In genomic region chr9:18352716-18353115, GRCh38 we compare ENCODE assay signal across 19 cellular contexts.
"Had no signal": no experiment of that assay in that cellular context is flagged by ENCODE, and none has a peak within 500 bp of the region (broad histone marks: within the 10 kb centered on the region; RNA-seq: fewer than 3 reads in every experiment).

No MANE protein-coding gene starts in this region.

- H3K4me3 Mint-ChIP-seq: effector memory CD8-positive, alpha-beta T cell; natural killer cell; neural crest cell; stimulated activated effector memory CD8-positive, alpha-beta T cell treated with anti-CD3 and anti-CD28 coated beads, Interleukin-12 subunit alpha, Interleukin-12 subunit beta, amount 100 ng/mL, for 72 hours; type B pancreatic cell had no signal

- H3K27ac Mint-ChIP-seq: effector memory CD8-positive, alpha-beta T cell; natural killer cell; stimulated activated effector memory CD8-positive, alpha-beta T cell treated with anti-CD3 and anti-CD28 coated beads, Interleukin-12 subunit alpha, Interleukin-12 subunit beta, amount 100 ng/mL, for 72 hours; type B pancreatic cell had no signal

- H3K4me1 Mint-ChIP-seq: natural killer cell; stimulated activated effector memory CD8-positive, alpha-beta T cell treated with anti-CD3 and anti-CD28 coated beads, Interleukin-12 subunit alpha, Interleukin-12 subunit beta, amount 100 ng/mL, for 72 hours had no signal

- H3K27me3 Mint-ChIP-seq: effector memory CD8-positive, alpha-beta T cell; type B pancreatic cell had no signal

- DNase-seq: cerebellar nuclear complex; cortex of kidney; effector memory CD8-positive, alpha-beta T cell; head of caudate nucleus; left cardiac atrium; left ventricle myocardium inferior; lower lobe of right lung; natural killer cell; right cardiac atrium; sigmoid colon; stimulated activated CD4-positive, alpha-beta T cell treated with anti-CD3 and anti-CD28 coated beads, Interleukin-2, amount 100 ng/mL, for 24 hours; stimulated activated CD4-positive, alpha-beta T cell treated with anti-CD3 and anti-CD28 coated beads, Interleukin-4, amount 100 ng/mL, for 24 hours; stimulated activated naive CD4-positive, alpha-beta T cell treated with Interleukin-2 at 50 U/mL for 16 hours; substantia nigra; testis; tibial artery had no signal

- H3K9me3 Mint-ChIP-seq: effector memory CD8-positive, alpha-beta T cell; neural crest cell; stimulated activated effector memory CD8-positive, alpha-beta T cell treated with anti-CD3 and anti-CD28 coated beads, Interleukin-12 subunit alpha, Interleukin-12 subunit beta, amount 100 ng/mL, for 72 hours; type B pancreatic cell had no signal

- ATAC-seq: effector memory CD8-positive, alpha-beta T cell; left cardiac atrium; lower lobe of right lung; natural killer cell; right cardiac atrium; stimulated activated effector memory CD8-positive, alpha-beta T cell treated with anti-CD3 and anti-CD28 coated beads, Interleukin-12 subunit alpha, Interleukin-12 subunit beta, amount 100 ng/mL, for 72 hours had no signal

- H3K36me3 Mint-ChIP-seq: natural killer cell; stimulated activated effector memory CD8-positive, alpha-beta T cell treated with anti-CD3 and anti-CD28 coated beads, Interleukin-12 subunit alpha, Interleukin-12 subunit beta, amount 100 ng/mL, for 72 hours; type B pancreatic cell had no signal
